Comparison of ENCODE assay signal across 1 cellular context in the genomic region with DNA sequence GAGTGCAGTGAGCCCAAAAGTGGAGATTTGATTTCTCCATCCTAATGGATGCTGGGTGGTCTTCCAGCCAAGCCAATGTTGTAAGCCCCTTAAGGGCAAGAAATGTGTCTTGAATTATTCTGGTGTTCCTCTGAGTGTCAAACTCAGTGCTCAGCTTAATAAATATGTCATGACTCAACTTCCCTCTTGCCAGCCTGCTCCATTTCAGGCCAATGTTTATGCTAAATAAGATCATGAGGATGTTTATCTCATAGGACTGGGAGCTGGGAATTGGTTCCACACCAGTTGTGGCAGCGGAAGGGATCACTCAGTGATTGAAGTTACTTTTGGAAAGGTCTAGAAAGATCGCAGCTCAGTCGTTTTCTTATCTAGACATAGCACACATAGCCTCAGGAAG.
A peak's percentile ranks its signal among the peaks of the same experiment; 100 is the strongest.
TF ChIP-seq lines count a peak whose summit lies in the region.

No MANE protein-coding gene starts in this region.

TF ChIP-seq in HepG2, 621 proteins besides CTCF, POLR2A, EP300 and RAD21 (continued from another document):
- TF ChIP-seq ZNF362 (CRISPR knock-in tag; IDR thresholded peaks at IDR 0.05; ENCODE audit: borderline replicate concordance) (no peak), HMGA1 (CRISPR knock-in tag; conservative IDR thresholded peaks at IDR 0.05) (no peak), HDAC2 (CRISPR knock-in tag; IDR thresholded peaks at IDR 0.05) (peak; percentile 2; the same call in 1 of the 2 replicates), KAT2B (IDR thresholded peaks at IDR 0.05; ENCODE audit: borderline replicate concordance, low read depth, low read length) (0 out of 2 replicates have a peak, but pooled peaks have one; percentile 7), E2F2 (CRISPR knock-in tag; IDR thresholded peaks at IDR 0.05; ENCODE audit: borderline replicate concordance) (no peak), TIGD3 (CRISPR knock-in tag; IDR thresholded peaks at IDR 0.05; ENCODE audit: borderline replicate concordance) (no peak), ATF7-NPFF (CRISPR knock-in tag; IDR thresholded peaks at IDR 0.05; ENCODE audit: low read depth) (no peak), ZNF432 (CRISPR knock-in tag; IDR thresholded peaks at IDR 0.05; ENCODE audit: borderline replicate concordance) (no peak), HIC2 (CRISPR knock-in tag; IDR thresholded peaks at IDR 0.05; ENCODE audit: low read depth) (no peak), NR2F2 (IDR thresholded peaks at IDR 0.05; ENCODE audit: borderline replicate concordance, low read depth) (0 out of 2 replicates have a peak, but pooled peaks have one; percentile 11)
- TF ChIP-seq, protein P1, sequence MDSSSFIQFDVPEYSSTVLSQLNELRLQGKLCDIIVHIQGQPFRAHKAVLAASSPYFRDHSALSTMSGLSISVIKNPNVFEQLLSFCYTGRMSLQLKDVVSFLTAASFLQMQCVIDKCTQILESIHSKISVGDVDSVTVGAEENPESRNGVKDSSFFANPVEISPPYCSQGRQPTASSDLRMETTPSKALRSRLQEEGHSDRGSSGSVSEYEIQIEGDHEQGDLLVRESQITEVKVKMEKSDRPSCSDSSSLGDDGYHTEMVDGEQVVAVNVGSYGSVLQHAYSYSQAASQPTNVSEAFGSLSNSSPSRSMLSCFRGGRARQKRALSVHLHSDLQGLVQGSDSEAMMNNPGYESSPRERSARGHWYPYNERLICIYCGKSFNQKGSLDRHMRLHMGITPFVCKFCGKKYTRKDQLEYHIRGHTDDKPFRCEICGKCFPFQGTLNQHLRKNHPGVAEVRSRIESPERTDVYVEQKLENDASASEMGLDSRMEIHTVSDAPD (CRISPR knock-in tag; IDR thresholded peaks at IDR 0.05), result 0 out of 2 replicates have a peak, but pooled peaks have one; percentile 4
